In the genomic region with DNA sequence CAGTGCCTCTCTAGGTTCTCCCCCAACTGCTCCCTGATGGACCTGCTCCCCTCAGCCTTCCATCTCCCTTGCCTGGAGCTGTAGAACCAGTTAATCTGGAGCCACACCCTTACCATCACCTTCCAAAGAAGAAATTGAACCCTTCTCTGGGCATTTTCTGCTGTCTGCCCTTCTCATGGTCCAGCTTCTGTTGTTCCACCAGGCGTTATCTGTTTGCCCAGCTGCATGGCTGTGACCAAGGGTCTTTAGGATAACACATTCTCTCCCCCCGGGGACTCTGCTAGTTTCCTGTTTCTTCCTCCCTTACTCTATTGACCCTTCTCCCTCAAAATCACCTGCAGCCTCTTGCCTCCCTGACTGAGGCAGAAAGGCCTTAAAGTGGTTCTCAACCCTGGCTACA, we compare ENCODE assay signal across 1 cellular context.
TF ChIP-seq lines count a peak whose summit lies in the region.

No MANE protein-coding gene starts in this region.

TF ChIP-seq in K562, 482 proteins besides CTCF, POLR2A, EP300 and RAD21 (continued from another document):
- TF ChIP-seq ZNF512 (tag; IDR thresholded peaks at IDR 0.05) (no peak), HOXB6 (CRISPR knock-in tag; IDR thresholded peaks at IDR 0.05; ENCODE audit: borderline replicate concordance) (no peak), YBX1 (IDR thresholded peaks at IDR 0.05) (no peak), TAF9B (IDR thresholded peaks at IDR 0.05; ENCODE audit: partially characterized antibody) (no peak), ZKSCAN3 (CRISPR knock-in tag; IDR thresholded peaks at IDR 0.05) (no peak), ZBTB17 (CRISPR knock-in tag; IDR thresholded peaks at IDR 0.05) (no peak), SUPT5H (IDR thresholded peaks at IDR 0.05) (no peak), MTA3 (IDR thresholded peaks at IDR 0.05; ENCODE audit: borderline replicate concordance) (no peak), ZNF143 (CRISPR knock-in tag; IDR thresholded peaks at IDR 0.05) (no peak), FOXA3 (CRISPR knock-in tag; conservative IDR thresholded peaks at IDR 0.05 in 1 of 2, IDR thresholded peaks at IDR 0.05 in 1 of 2) (peak in 1 of 2 experiments; percentile 35; a peak in 1 of 4 replicates), TAL1 (IDR thresholded peaks at IDR 0.05) (peak; percentile 63), EGR1 (conservative IDR thresholded peaks at IDR 0.05) (no peak), POLR2AphosphoS2 (IDR thresholded peaks at IDR 0.05; ENCODE audit: low read length) (no peak), NR2C2 (CRISPR knock-in tag; IDR thresholded peaks at IDR 0.05) (no peak), NR2C2 (tag; IDR thresholded peaks at IDR 0.05) (no peak), NELFE (IDR thresholded peaks at IDR 0.05; ENCODE audit: insufficient read depth, insufficient read length) (no peak), NCOA6 (IDR thresholded peaks at IDR 0.05) (no peak), BRF2 (IDR thresholded peaks at IDR 0.05; ENCODE audit: borderline replicate concordance, insufficient read depth, insufficient read length) (no peak), TCF15 (CRISPR knock-in tag; IDR thresholded peaks at IDR 0.05) (no peak), THAP12 (CRISPR knock-in tag; IDR thresholded peaks at IDR 0.05) (no peak), ZNF324 (CRISPR knock-in tag; IDR thresholded peaks at IDR 0.05) (no peak), TARDBP (IDR thresholded peaks at IDR 0.05) (no peak), ZBTB7A (IDR thresholded peaks at IDR 0.05; ENCODE audit: borderline replicate concordance, control insufficient read depth, low read depth, low read length) (peak; percentile 21; the same call in 1 of the 2 replicates), ZNF511 (CRISPR knock-in tag; IDR thresholded peaks at IDR 0.05) (no peak), TEAD4 (IDR thresholded peaks at IDR 0.05; ENCODE audit: low read length) (peak; percentile 27; the same call in 1 of the 2 replicates), TEAD4 (CRISPR knock-in tag; IDR thresholded peaks at IDR 0.05; ENCODE audit: borderline replicate concordance) (no peak), HNRNPH1 (optimal IDR thresholded peaks at IDR 0.05; ENCODE audit: low read depth, low read length) (no peak), TEAD2 (tag; IDR thresholded peaks at IDR 0.05) (no peak), SAFB2 (IDR thresholded peaks at IDR 0.05; ENCODE audit: borderline replicate concordance, low read depth, low read length, severe bottlenecking) (no peak), NCOR1 (IDR thresholded peaks at IDR 0.05) (peak; percentile 26; the same call in 1 of the 2 replicates), CHCHD3 (CRISPR knock-in tag; IDR thresholded peaks at IDR 0.05) (no peak), NUFIP1 (IDR thresholded peaks at IDR 0.05; ENCODE audit: partially characterized antibody) (no peak), CBFA2T2 (conservative IDR thresholded peaks at IDR 0.05) (peak; percentile 62), MCM5 (IDR thresholded peaks at IDR 0.05; ENCODE audit: low read depth) (no peak), HMG20B (CRISPR knock-in tag; IDR thresholded peaks at IDR 0.05) (no peak), PHF20 (IDR thresholded peaks at IDR 0.05; ENCODE audit: partially characterized antibody) (no peak), SIRT6 (IDR thresholded peaks at IDR 0.05; ENCODE audit: low read depth, low read length) (no peak), SRSF3 (IDR thresholded peaks at IDR 0.05; ENCODE audit: insufficient read depth, low read length) (no peak)
- TF ChIP-seq, protein P1, sequence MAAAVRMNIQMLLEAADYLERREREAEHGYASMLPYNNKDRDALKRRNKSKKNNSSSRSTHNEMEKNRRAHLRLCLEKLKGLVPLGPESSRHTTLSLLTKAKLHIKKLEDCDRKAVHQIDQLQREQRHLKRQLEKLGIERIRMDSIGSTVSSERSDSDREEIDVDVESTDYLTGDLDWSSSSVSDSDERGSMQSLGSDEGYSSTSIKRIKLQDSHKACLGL (CRISPR knock-in tag; IDR thresholded peaks at IDR 0.05; ENCODE audit: borderline replicate concordance, poor library complexity, severe bottlenecking), result no peak
- TF ChIP-seq, protein P2, sequence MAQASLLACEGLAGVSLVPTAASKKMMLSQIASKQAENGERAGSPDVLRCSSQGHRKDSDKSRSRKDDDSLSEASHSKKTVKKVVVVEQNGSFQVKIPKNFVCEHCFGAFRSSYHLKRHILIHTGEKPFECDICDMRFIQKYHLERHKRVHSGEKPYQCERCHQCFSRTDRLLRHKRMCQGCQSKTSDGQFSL (CRISPR knock-in tag; IDR thresholded peaks at IDR 0.05), result no peak
- TF ChIP-seq, protein P2 (tag; IDR thresholded peaks at IDR 0.05), result no peak
